Comparison of ENCODE assay signal across 8 cellular contexts in genomic region chr1:169586395-169587255, GRCh38. TPM values are rescaled to one million over a fixed set of nuclear protein-coding genes. Genes with fewer than 3 reads are reported as not detected.
DNase-seq lines count a peak whose midpoint lies in the region; ATAC-seq and TF ChIP-seq lines count a peak whose summit lies in the region.

Gene F5 (minus strand): TSS chr1:169586481. CDS start chr1:169586386, 95 bp downstream.

- H3K9ac ChIP-seq in IMR-90 (ENCODE audit: low read depth, low read length) (no peak within 1 kb of the TSS), neuronal stem cell (ENCODE audit: low read depth, low read length, poor library complexity) (peak within 1 kb of the TSS; percentile 72), subcutaneous abdominal adipose tissue (ENCODE audit: low read length in 5 of 5) (peak within 1 kb of the TSS in 1 of 5 donors; percentile 12)

- intact Hi-C loops in IMR-90 (cut with micrococcal nuclease): no loop called here

- H3K23ac ChIP-seq in IMR-90 (ENCODE audit: low read depth, low read length) (no peak within 1 kb of the TSS), neuronal stem cell (ENCODE audit: low read depth, low read length, poor library complexity) (peak within 1 kb of the TSS; percentile 34)

- H3K18ac ChIP-seq in IMR-90 (ENCODE audit: low read depth, low read length): no peak within 1 kb of the TSS
- H3K18ac ChIP-seq in neuronal stem cell (ENCODE audit: low read length): peak within 1 kb of the TSS; percentile 94

- H3K27me3 ChIP-seq in IMR-90 (ENCODE audit: control insufficient read depth, insufficient read depth, low read length): peaks cover 3% of the 10 kb centered on the region; the same call in 1 of the 2 replicates
- H3K27me3 ChIP-seq in neuronal stem cell (ENCODE audit: control insufficient read depth in 3 of 3, insufficient read depth in 3 of 3, low read depth in 1 of 3, low read length in 3 of 3): peaks cover 0 to 14% (median 0%) of the 10 kb centered on the region in 3 experiments
- peaks cover 0 to 9% (median 0%) of the 10 kb centered on the region in 5 donors for H3K27me3 ChIP-seq in subcutaneous abdominal adipose tissue (ENCODE audit: control insufficient read depth in 5 of 5, insufficient read depth in 4 of 5, low read length in 5 of 5)

- H3K4me1 ChIP-seq in IMR-90 (ENCODE audit: control insufficient read depth, insufficient read depth, low read length): no peaks in the 10 kb centered on the region
- peaks cover 0 to 2% of the 10 kb centered on the region in 2 donors for H3K4me1 ChIP-seq in neuronal stem cell (ENCODE audit: control insufficient read depth in 2 of 2, insufficient read depth in 1 of 2, low read depth in 1 of 2, low read length in 2 of 2)
- peaks cover 0 to 22% (median 13%) of the 10 kb centered on the region in 5 donors for H3K4me1 ChIP-seq in subcutaneous abdominal adipose tissue (ENCODE audit: control insufficient read depth in 5 of 5, insufficient read depth in 5 of 5, low read length in 5 of 5)

- H2BK12ac ChIP-seq in neuronal stem cell (ENCODE audit: low read length): peak within 1 kb of the TSS; percentile 46

- no peaks in the 10 kb centered on the region for H4K20me1 ChIP-seq in IMR-90 (ENCODE audit: insufficient read depth, low read length)

- H2BK15ac ChIP-seq in IMR-90 (ENCODE audit: low read depth, low read length) (no peak within 1 kb of the TSS), neuronal stem cell (ENCODE audit: low read length) (no peak within 1 kb of the TSS)

- dilution Hi-C loops in IMR-90 (cut with HindIII; ENCODE audit: low sequenced_read_pairs, unreplicated experiment): no loop called here

- H4K8ac ChIP-seq in IMR-90 (ENCODE audit: low read depth in 2 of 2, low read length in 2 of 2) (no peak within 1 kb of the TSS), neuronal stem cell (ENCODE audit: low read depth, low read length) (no peak within 1 kb of the TSS)

- WGBS in IMR-90 (ENCODE audit: extremely low coverage in 2 of 2, insufficient read length in 1 of 2), 2 experiments: 12% methylated on average over 3 of the region's 15 CpGs; no CpG with 5 or more reads in 1 of the 2 experiments
- WGBS in neuronal stem cell (ENCODE audit: extremely low coverage in 2 of 2, insufficient read length in 2 of 2, insufficient replicate concordance in 1 of 2), 2 donors: no CpG with 5 or more reads among the region's 15 CpGs

- no peak within 1 kb of the TSS for H4K5ac ChIP-seq in IMR-90 (ENCODE audit: low read depth, low read length)

- TF ChIP-seq POLR2A in IMR-90 (IDR thresholded peaks at IDR 0.05; ENCODE audit: low read depth, low read length): no peak

- no peak within 1 kb of the TSS for H3K4ac ChIP-seq in IMR-90 (ENCODE audit: low read depth, low read length)
- no peak within 1 kb of the TSS for H3K4ac ChIP-seq in neuronal stem cell (ENCODE audit: low read length)

- H3K4me2 ChIP-seq in IMR-90 (ENCODE audit: low read depth, low read length) (no peak within 1 kb of the TSS), neuronal stem cell (ENCODE audit: insufficient read depth, low read length, poor library complexity, severe bottlenecking) (peak within 1 kb of the TSS; percentile 48)

- BruUV-seq in IMR-90 (replicated peaks; lab: Mats Ljungman, UMichigan): no TSS peak

- H2BK20ac ChIP-seq in IMR-90 (ENCODE audit: low read depth, low read length): no peak within 1 kb of the TSS

- peak; percentile 32; the same call in 1 of the 2 replicates for TF ChIP-seq RAD21 in IMR-90 (IDR thresholded peaks at IDR 0.05; ENCODE audit: low read length)

- H2AK9ac ChIP-seq in IMR-90 (replicated peaks; ENCODE audit: low read depth, low read length, poor library complexity): no peak within 1 kb of the TSS

- CTCF ChIA-PET in IMR-90 (lab: Yijun Ruan, JAX): interaction anchor here (1.0 to 1.3 kb wide), 3 partner anchors 10 to 123 kb away, joined by 3 to 4 read pairs (median 3); no protein-coding TSS in a partner anchor

- no peak within 1 kb of the TSS for H2AK5ac ChIP-seq in IMR-90 (ENCODE audit: low read depth, low read length)
- peak within 1 kb of the TSS; percentile 3 for H2AK5ac ChIP-seq in neuronal stem cell (ENCODE audit: low read depth, low read length)

- H3K14ac ChIP-seq in IMR-90 (replicated peaks; ENCODE audit: low read depth, low read length) (no peak within 1 kb of the TSS), neuronal stem cell (ENCODE audit: low read length) (no peak within 1 kb of the TSS)

- in situ Hi-C loops in IMR-90 (cut with MboI; ENCODE audit: low sequenced_read_pairs): no loop called here

- H3K79me1 ChIP-seq in IMR-90 (ENCODE audit: low read depth in 1 of 2, low read length in 2 of 2): no peaks in the 10 kb centered on the region
- no peaks in the 10 kb centered on the region for H3K79me1 ChIP-seq in neuronal stem cell (ENCODE audit: low read depth, low read length)

- no peaks in the 10 kb centered on the region for H3K36me3 ChIP-seq in IMR-90 (ENCODE audit: control insufficient read depth, insufficient read depth, low read length)
- no peaks in the 10 kb centered on the region for H3K36me3 ChIP-seq in neuronal stem cell (replicated peaks in 1 of 2; ENCODE audit: control insufficient read depth in 2 of 2, insufficient read depth in 2 of 2, low read length in 2 of 2)
- H3K36me3 ChIP-seq in subcutaneous abdominal adipose tissue (ENCODE audit: control insufficient read depth in 5 of 5, insufficient read depth in 5 of 5, low read length in 5 of 5): no peaks in the 10 kb centered on the region

- no peak within 1 kb of the TSS for H3K56ac ChIP-seq in IMR-90 (ENCODE audit: extremely low read depth, insufficient read depth, low read length)

- no peak within 1 kb of the TSS for H2BK5ac ChIP-seq in IMR-90 (ENCODE audit: low read depth, low read length, poor library complexity, severe bottlenecking)
- H2BK5ac ChIP-seq in neuronal stem cell (ENCODE audit: low read length): peak within 1 kb of the TSS; percentile 87

- H2BK120ac ChIP-seq in IMR-90 (ENCODE audit: low read depth, low read length): no peak within 1 kb of the TSS
- no peak within 1 kb of the TSS for H2BK120ac ChIP-seq in neuronal stem cell (ENCODE audit: low read depth, low read length)

- peak; percentile 46 for DNase-seq in DMS114 treated with DMSO at 0.1 percent for 48 hours (lab: John Stamatoyannopoulos, UW; ENCODE audit: unreplicated experiment)
- peak; percentile 40 for DNase-seq in IMR-90
- peak; percentile 84 to 85 for DNase-seq in SHP77 (lab: John Stamatoyannopoulos, UW)
- DNase-seq in activated effector memory CD4-positive, alpha-beta T cell treated with anti-CD3 and anti-CD28 coated beads, Interleukin-2, amount 50 U/mL, for 16 hours: peak; percentile 91
- DNase-seq in foreskin melanocyte: peak; percentile 18
- peak; percentile 49 for DNase-seq in neuronal stem cell (ENCODE audit: low spot score)

- H3K9me1 ChIP-seq in IMR-90 (ENCODE audit: insufficient read depth, low read length): no peaks in the 10 kb centered on the region

- H3K4me3 ChIP-seq in IMR-90 (ENCODE audit: insufficient read depth, low read depth, low read length) (no peak within 1 kb of the TSS), neuronal stem cell (ENCODE audit: low read length in 2 of 2) (peak within 1 kb of the TSS in 1 of 2 donors; percentile 7), subcutaneous abdominal adipose tissue (ENCODE audit: low read depth in 1 of 5, low read length in 5 of 5) (peak within 1 kb of the TSS in 3 of 5 donors; percentile 22 to 68 (median 28))

- H3K27ac ChIP-seq in IMR-90 (ENCODE audit: insufficient read depth, low read length) (no peak within 1 kb of the TSS), neuronal stem cell (replicated peaks; ENCODE audit: low read length) (no peak within 1 kb of the TSS), subcutaneous abdominal adipose tissue (ENCODE audit: low read depth, low read length) (no peak within 1 kb of the TSS)

- H3K9me3 ChIP-seq in IMR-90 (ENCODE audit: control insufficient read depth, insufficient read depth, low read length) (no peaks in the 10 kb centered on the region), neuronal stem cell (replicated peaks in 1 of 2; ENCODE audit: control insufficient read depth in 2 of 2, insufficient read depth in 1 of 2, low read depth in 1 of 2, low read length in 2 of 2) (no peaks in the 10 kb centered on the region), subcutaneous abdominal adipose tissue (ENCODE audit: control insufficient read depth in 5 of 5, low read length in 5 of 5) (no peaks in the 10 kb centered on the region)

- H4K91ac ChIP-seq in IMR-90 (ENCODE audit: insufficient read depth, low read depth, low read length): no peak within 1 kb of the TSS
- H4K91ac ChIP-seq in neuronal stem cell (ENCODE audit: low read depth, low read length, poor library complexity): no peak within 1 kb of the TSS

- POLR2A ChIA-PET in IMR-90 (lab: Charles Lee; ENCODE audit: unreplicated experiment): no interaction called here

- ATAC-seq in GM21447 (IDR thresholded peaks at IDR 0.05; ENCODE audit: unreplicated experiment): peak; percentile 91
- ATAC-seq in IMR-90 (ENCODE audit: low read depth): peak; percentile 100

- TF ChIP-seq CTCF in IMR-90 (conservative IDR thresholded peaks at IDR 0.05; ENCODE audit: low read depth, low read length): peak; percentile 38

- peak within 1 kb of the TSS; percentile 40 for H2AFZ ChIP-seq in IMR-90 (replicated peaks; ENCODE audit: low read length, poor library complexity)
- peak within 1 kb of the TSS; percentile 75 for H2AFZ ChIP-seq in neuronal stem cell (ENCODE audit: low read length)

TF ChIP-seq in IMR-90, 13 proteins besides CTCF, POLR2A, EP300 and RAD21 (continues in another document):
- TF ChIP-seq MAFK (IDR thresholded peaks at IDR 0.05; ENCODE audit: low read depth, low read length): no peak
- no peak for TF ChIP-seq RFX5 (IDR thresholded peaks at IDR 0.05; ENCODE audit: low read depth, low read length)
- TF ChIP-seq BHLHE40 (IDR thresholded peaks at IDR 0.05; ENCODE audit: low read depth, low read length): no peak
- no peak for TF ChIP-seq RCOR1 (IDR thresholded peaks at IDR 0.05; ENCODE audit: insufficient replicate concordance, low read length)
- TF ChIP-seq SMC3 (IDR thresholded peaks at IDR 0.05; ENCODE audit: low read depth, low read length): no peak
- TF ChIP-seq MXI1 (IDR thresholded peaks at IDR 0.05; ENCODE audit: borderline replicate concordance, low read depth, low read length): no peak
- no peak for TF ChIP-seq MAZ (IDR thresholded peaks at IDR 0.05; ENCODE audit: borderline replicate concordance, low read depth, low read length)
- no peak for TF ChIP-seq CHD1 (IDR thresholded peaks at IDR 0.05; ENCODE audit: low read depth, low read length)

RNA-seq across cellular contexts. Expression of gene F5, which starts in this region (rescaled TPM):
- total RNA-seq in IMR-90 (2012; rRNA removed): not detected in 2 replicates
- polyA plus RNA-seq in IMR-90 (2012; rRNA removed): not detected in 2 replicates
- polyA plus RNA-seq in IMR-90 (2012; cell fraction: cytosol; rRNA removed): not detected in 2 replicates
- not detected in 2 replicates for polyA plus RNA-seq in IMR-90 (2012; cell fraction: nucleus; rRNA removed; ENCODE audit: low replicate concordance)
- polyA plus RNA-seq in neuronal stem cell (2013, experiment 1 of 2): 0.03 TPM
- polyA plus RNA-seq in neuronal stem cell (2013, experiment 2 of 2): 0.03 TPM

Comparison
In these comparisons a context has a peak if more than half of its experiments do, and no peak if none do; other contexts are left out.
1. Peak in DNase-seq and ATAC-seq in IMR-90; RNA of the gene not detected or under 1 TPM.
2. DNase-seq: peak in every context shown above with its lines; median percentile 91 in activated effector memory CD4-positive, alpha-beta T cell treated with anti-CD3 and anti-CD28 coated beads, Interleukin-2, amount 50 U/mL, for 16 hours; 84 in SHP77; 49 in neuronal stem cell; 46 in DMS114 treated with DMSO at 0.1 percent for 48 hours; 40 in IMR-90; 18 in foreskin melanocyte.